ENCODE assay signal across 17 cellular contexts in the genomic region with DNA sequence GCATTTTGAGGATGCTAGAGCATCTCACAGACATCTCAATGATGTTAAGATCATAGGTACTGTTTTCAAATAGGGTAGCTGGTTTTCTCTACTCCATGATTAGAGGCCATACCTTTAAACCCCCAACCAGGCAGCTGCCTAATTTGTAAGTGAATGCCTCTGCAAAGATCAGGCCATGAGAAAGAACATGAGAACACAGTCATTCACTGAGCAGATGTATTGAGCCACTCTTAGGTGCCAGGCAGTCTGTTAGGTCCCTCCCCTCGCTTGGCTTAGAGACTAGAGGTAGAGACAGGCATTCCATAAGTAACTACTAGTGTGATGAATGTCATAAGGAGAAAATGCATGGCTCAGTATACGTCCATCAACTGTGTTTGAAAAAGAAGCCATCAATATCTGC.
DNase-seq lines count a peak whose midpoint lies in the region; ATAC-seq, FAIRE-seq and TF ChIP-seq lines count a peak whose summit lies in the region.
"Had no signal": no experiment of that assay in that cellular context is flagged by ENCODE, and none has a peak within 500 bp of the region (broad histone marks: within the 10 kb centered on the region; RNA-seq: fewer than 3 reads in every experiment).

No MANE protein-coding gene starts in this region.

- TF ChIP-seq CTCF in IMR-90 (conservative IDR thresholded peaks at IDR 0.05; ENCODE audit: low read depth, low read length): no peak
- TF ChIP-seq CTCF in H1 (IDR thresholded peaks at IDR 0.05; ENCODE audit: control extremely low read depth in 1 of 3, insufficient read depth in 1 of 3, low read depth in 1 of 3, low read length in 3 of 3): no peak

- H3K27ac ChIP-seq in IMR-90 (ENCODE audit: insufficient read depth, low read length) (no peak overlapping the region), H1 (ENCODE audit: low read depth, low read length) (no peak overlapping the region)
- H3K27ac ChIP-seq: BLaER1, HL-60 had no signal

- no peak for ATAC-seq in IMR-90 (ENCODE audit: low read depth)
- ATAC-seq in GM19463 (IDR thresholded peaks at IDR 0.05; ENCODE audit: unreplicated experiment): no peak

- H3K36me3 ChIP-seq in IMR-90 (ENCODE audit: control insufficient read depth, insufficient read depth, low read length): no peaks in the 10 kb centered on the region
- H3K36me3 ChIP-seq in H1 (ENCODE audit: control insufficient read depth in 2 of 4, insufficient read depth in 4 of 4, low read length in 3 of 4): no peaks in the 10 kb centered on the region
- H3K36me3 ChIP-seq: BLaER1 had no signal

- no peak overlapping the region for H3K23ac ChIP-seq in IMR-90 (ENCODE audit: low read depth, low read length)
- H3K23ac ChIP-seq in H1 (ENCODE audit: insufficient read length): no peak overlapping the region

- H2AK9ac ChIP-seq in IMR-90 (replicated peaks; ENCODE audit: low read depth, low read length, poor library complexity): no peak overlapping the region

- H3K56ac ChIP-seq in IMR-90 (ENCODE audit: extremely low read depth, insufficient read depth, low read length): no peak overlapping the region
- H3K56ac ChIP-seq in H1 (replicated peaks; ENCODE audit: insufficient read length, low read depth, low read length): no peak overlapping the region

- H3K4me3 ChIP-seq in IMR-90 (ENCODE audit: insufficient read depth, low read depth, low read length) (no peak overlapping the region), H1 (ENCODE audit: extremely low read depth in 1 of 4, insufficient read depth in 2 of 4, low read depth in 3 of 4, low read length in 4 of 4) (no peak overlapping the region)
- H3K4me3 ChIP-seq: BLaER1 had no signal

- H3K27me3 ChIP-seq in IMR-90 (ENCODE audit: control insufficient read depth, insufficient read depth, low read length) (peaks cover 1% of the 10 kb centered on the region), H1 (replicated peaks in 1 of 4; ENCODE audit: control insufficient read depth in 3 of 4, extremely low read depth in 1 of 4, insufficient read depth in 3 of 4, low read length in 3 of 4) (peaks cover 5 to 19% (median 12%) of the 10 kb centered on the region in 4 experiments)
- H3K27me3 ChIP-seq: BLaER1 had no signal

- no peak overlapping the region for H2BK15ac ChIP-seq in IMR-90 (ENCODE audit: low read depth, low read length)
- H2BK15ac ChIP-seq in H1 (ENCODE audit: low read length): no peak overlapping the region

- H3K9me1 ChIP-seq in IMR-90 (ENCODE audit: insufficient read depth, low read length): no peaks in the 10 kb centered on the region

- WGBS in IMR-90 (ENCODE audit: extremely low coverage in 2 of 2, insufficient read length in 1 of 2), 2 experiments: no CpG with 5 or more reads among the region's 2 CpGs
- 74% methylated on average over 2 of the region's 2 CpGs; no CpG with 5 or more reads in 1 of the 2 experiments for WGBS in H1 (ENCODE audit: extremely low coverage in 1 of 2, insufficient coverage in 1 of 2, insufficient read length in 1 of 2, insufficient replicate concordance in 2 of 2, low coverage in 1 of 2, low lambda C conversion rate in 2 of 2, missing lambda C conversion rate in 1 of 2), 2 experiments

- intact Hi-C loops in IMR-90 (cut with micrococcal nuclease): no loop called here

- H2BK5ac ChIP-seq in IMR-90 (ENCODE audit: low read depth, low read length, poor library complexity, severe bottlenecking) (no peak overlapping the region), H1 (ENCODE audit: low read depth, low read length) (no peak overlapping the region)

- H3K4me2 ChIP-seq in IMR-90 (ENCODE audit: low read depth, low read length) (no peak overlapping the region), H1 (ENCODE audit: insufficient read depth in 1 of 2, low read depth in 2 of 2, low read length in 2 of 2) (no peak overlapping the region)
- H3K4me2 ChIP-seq: BLaER1 had no signal

- peak overlapping the region; percentile 8; the same call in 1 of the 2 replicates for H2BK20ac ChIP-seq in IMR-90 (ENCODE audit: low read depth, low read length)
- H2BK20ac ChIP-seq in H1 (ENCODE audit: low read length): no peak overlapping the region

- no peak overlapping the region for H2BK12ac ChIP-seq in H1 (ENCODE audit: low read depth, low read length)

- no peaks in the 10 kb centered on the region for H3K23me2 ChIP-seq in H1 (ENCODE audit: low read depth, low read length)

- no peaks in the 10 kb centered on the region for H3K79me2 ChIP-seq in H1 (ENCODE audit: control insufficient read depth in 1 of 2, insufficient read depth in 2 of 2, low read length in 2 of 2)

- H2BK120ac ChIP-seq in IMR-90 (ENCODE audit: low read depth, low read length) (no peak overlapping the region), H1 (replicated peaks; ENCODE audit: low read depth, low read length) (no peak overlapping the region)

- CTCF ChIA-PET in IMR-90 (lab: Yijun Ruan, JAX) (no interaction called here), H1 (lab: Charles Lee; ENCODE audit: partially characterized antibody) (no interaction called here)

- H4K20me1 ChIP-seq in IMR-90 (ENCODE audit: insufficient read depth, low read length) (no peaks in the 10 kb centered on the region), H1 (replicated peaks in 1 of 2; ENCODE audit: control insufficient read depth in 1 of 2, insufficient read depth in 2 of 2, low read length in 2 of 2) (peaks cover 2 to 5% of the 10 kb centered on the region in 2 experiments)
- H4K20me1 ChIP-seq: BLaER1 had no signal

- H2AFZ ChIP-seq in IMR-90 (replicated peaks; ENCODE audit: low read length, poor library complexity): no peak overlapping the region
- no peak overlapping the region for H2AFZ ChIP-seq in H1 (ENCODE audit: low read length)

- H3K9ac ChIP-seq in IMR-90 (ENCODE audit: low read depth, low read length): no peak overlapping the region
- H3K9ac ChIP-seq in H1 (replicated peaks in 1 of 4; ENCODE audit: extremely low read depth in 1 of 4, low read depth in 3 of 4, low read length in 3 of 4): no peak overlapping the region
- H3K9ac ChIP-seq: BLaER1 had no signal

- no peaks in the 10 kb centered on the region for H3K9me3 ChIP-seq in IMR-90 (ENCODE audit: control insufficient read depth, insufficient read depth, low read length)
- no peaks in the 10 kb centered on the region for H3K9me3 ChIP-seq in H1 (ENCODE audit: insufficient read depth in 2 of 2, low read depth in 1 of 2, low read length in 1 of 2)
- H3K9me3 ChIP-seq: BLaER1 had no signal

- H4K5ac ChIP-seq in IMR-90 (ENCODE audit: low read depth, low read length) (no peak overlapping the region), H1 (ENCODE audit: insufficient read length, low read depth, low read length) (no peak overlapping the region)

- FAIRE-seq in H1 (lab: Jason Lieb, UNC): no peak
- FAIRE-seq: A204.1, HTR-8/SVneo had no signal

- no peak for TF ChIP-seq EP300 in H1 (IDR thresholded peaks at IDR 0.05; ENCODE audit: borderline replicate concordance in 1 of 2, low read depth in 2 of 2, low read length in 2 of 2)

- H3K14ac ChIP-seq in IMR-90 (replicated peaks; ENCODE audit: low read depth, low read length) (no peak overlapping the region), H1 (ENCODE audit: insufficient read length) (no peak overlapping the region)

- TF ChIP-seq RAD21 in IMR-90 (IDR thresholded peaks at IDR 0.05; ENCODE audit: low read length) (no peak), H1 (IDR thresholded peaks at IDR 0.05 in 1 of 2, conservative IDR thresholded peaks at IDR 0.05 in 1 of 2; ENCODE audit: low read depth in 2 of 2, low read length in 2 of 2) (no peak)

- no peak for TF ChIP-seq POLR2A in IMR-90 (IDR thresholded peaks at IDR 0.05; ENCODE audit: low read depth, low read length)
- no peak for TF ChIP-seq POLR2A in H1 (IDR thresholded peaks at IDR 0.05; ENCODE audit: control extremely low read depth in 1 of 2, low read depth in 2 of 2, low read length in 2 of 2)

- no peak overlapping the region for H4K8ac ChIP-seq in IMR-90 (ENCODE audit: low read depth in 2 of 2, low read length in 2 of 2)
- no peak overlapping the region for H4K8ac ChIP-seq in H1 (ENCODE audit: extremely low read depth, insufficient read depth, low read length)

- POLR2A ChIA-PET in IMR-90 (lab: Charles Lee; ENCODE audit: unreplicated experiment): no interaction called here
- POLR2A ChIA-PET in H1 (lab: Charles Lee; ENCODE audit: partially characterized antibody): no interaction called here

- no TSS peak for BruUV-seq in IMR-90 (replicated peaks; lab: Mats Ljungman, UMichigan)

- H4K91ac ChIP-seq in IMR-90 (ENCODE audit: insufficient read depth, low read depth, low read length) (peak overlapping the region; percentile 1; the same call in 1 of the 2 replicates), H1 (replicated peaks; ENCODE audit: insufficient read length, low read length) (no peak overlapping the region)

- no peak overlapping the region for H3K4ac ChIP-seq in IMR-90 (ENCODE audit: low read depth, low read length)
- H3K4ac ChIP-seq in H1 (replicated peaks; ENCODE audit: insufficient read length, low read depth, low read length): no peak overlapping the region

- dilution Hi-C loops in IMR-90 (cut with HindIII; ENCODE audit: low sequenced_read_pairs, unreplicated experiment): no loop called here

- H2AK5ac ChIP-seq in IMR-90 (ENCODE audit: low read depth, low read length) (no peak overlapping the region), H1 (ENCODE audit: low read depth, low read length) (no peak overlapping the region)

- H3K79me1 ChIP-seq in IMR-90 (ENCODE audit: low read depth in 1 of 2, low read length in 2 of 2) (no peaks in the 10 kb centered on the region), H1 (ENCODE audit: low read depth, low read length) (no peaks in the 10 kb centered on the region)

- DNase-seq in NCI-H2107 treated with DMSO at 0.1 percent for 48 hours (lab: John Stamatoyannopoulos, UW; ENCODE audit: unreplicated experiment) (peak; percentile 69), NCI-H2107 (lab: John Stamatoyannopoulos, UW) (no peak), IMR-90 (no peak), NCI-H2196 treated with DMSO at 0.1 percent for 48 hours (lab: John Stamatoyannopoulos, UW; ENCODE audit: unreplicated experiment) (peak; percentile 10), H1 (ENCODE audit: low read depth in 1 of 2, low spot score in 2 of 2) (no peak), cerebellar nuclear complex (lab: John Stamatoyannopoulos, UW) (no peak), NCI-H1694 (lab: John Stamatoyannopoulos, UW) (no peak)
- DNase-seq: HCEC 1CT; NCI-H187 treated with DMSO at 0.1 percent for 48 hours; NCI-H446 treated with DMSO at 0.1 percent for 48 hours; NK-92 treated with Interleukin-12 subunit alpha and Interleukin-12 subunit beta, amount 100 ng/mL, for 24 hours; T-helper 2 cell had no signal

- no peak overlapping the region for H3K18ac ChIP-seq in IMR-90 (ENCODE audit: low read depth, low read length)
- H3K18ac ChIP-seq in H1 (ENCODE audit: extremely low read depth, low read length): no peak overlapping the region

- H3K4me1 ChIP-seq in IMR-90 (ENCODE audit: control insufficient read depth, insufficient read depth, low read length) (peaks cover 3% of the 10 kb centered on the region; the same call in 1 of the 2 replicates), H1 (replicated peaks in 1 of 4; ENCODE audit: control insufficient read depth in 3 of 4, insufficient read depth in 4 of 4, low read length in 3 of 4) (no peaks in the 10 kb centered on the region)

- in situ Hi-C loops in IMR-90 (cut with MboI; ENCODE audit: low sequenced_read_pairs): no loop called here

TF ChIP-seq in IMR-90, 13 proteins besides CTCF, POLR2A, EP300 and RAD21 (continues in another document):
- TF ChIP-seq MAZ (IDR thresholded peaks at IDR 0.05; ENCODE audit: borderline replicate concordance, low read depth, low read length): no peak

TF ChIP-seq in H1, 55 proteins besides CTCF, POLR2A, EP300 and RAD21 (continues in another document):
- no peak for TF ChIP-seq CREB1 (IDR thresholded peaks at IDR 0.05)

Comparison
In these comparisons a context has a peak if more than half of its experiments do, and no peak if none do; other contexts are left out.
1. DNase-seq: peak in NCI-H2107 treated with DMSO at 0.1 percent for 48 hours (single experiment) and NCI-H2196 treated with DMSO at 0.1 percent for 48 hours (single experiment); none in NCI-H2107 (single experiment), IMR-90 (single experiment), H1 (0 of 2), cerebellar nuclear complex (0 of 2) and NCI-H1694 (single experiment).